ENCODE assay signal across 25 cellular contexts in genomic region chr19:15549581-15549980, GRCh38. TPM values are rescaled to one million over a fixed set of nuclear protein-coding genes. Genes with fewer than 3 reads are reported as not detected.
A peak's percentile ranks its signal among the peaks of the same experiment; 100 is the strongest.
DNase-seq lines count a peak whose midpoint lies in the region; ATAC-seq and TF ChIP-seq lines count a peak whose summit lies in the region.
"Had no signal": no experiment of that assay in that cellular context is flagged by ENCODE, and none has a peak within 500 bp of the region (broad histone marks: within the 10 kb centered on the region; RNA-seq: fewer than 3 reads in every experiment).

No MANE protein-coding gene starts in this region.

- H3K4me1 Mint-ChIP-seq in T-helper 2 cell treated with Interferon-gamma antibody and Interleukin-4, amounts not matched to agents 5 μg/mL and 100 μg/mL, for 36 hours (ENCODE audit: low read depth): peaks cover 4% of the 10 kb centered on the region
- H3K4me1 Mint-ChIP-seq in CD8-positive, alpha-beta T cell (ENCODE audit: low read depth): peaks cover 13% of the 10 kb centered on the region
- H3K4me1 Mint-ChIP-seq in T-helper 17 cell (peaks cover 16% of the 10 kb centered on the region), glutamatergic neuron (ENCODE audit: low read depth, unreplicated experiment) (peaks cover 3% of the 10 kb centered on the region)
- H3K4me1 Mint-ChIP-seq in stimulated activated effector memory CD8-positive, alpha-beta T cell treated with anti-CD3 and anti-CD28 coated beads, Interleukin-12 subunit alpha, Interleukin-12 subunit beta, amount 100 ng/mL, for 72 hours: peaks cover 16% of the 10 kb centered on the region

- no peak for TF ChIP-seq CTCF in CD8-positive, alpha-beta T cell (IDR thresholded peaks at IDR 0.05)
- no peak for TF ChIP-seq CTCF in glutamatergic neuron (IDR thresholded peaks at IDR 0.05; ENCODE audit: partially characterized antibody, unreplicated experiment)

- no peak for ATAC-seq in CD8-positive, alpha-beta T cell
- no peak for ATAC-seq in T-helper 17 cell
- no peak for ATAC-seq in stimulated activated effector memory CD8-positive, alpha-beta T cell treated with anti-CD3 and anti-CD28 coated beads, Interleukin-12 subunit alpha, Interleukin-12 subunit beta, amount 100 ng/mL, for 72 hours
- ATAC-seq: A549, GM12878 had no signal

- POLR2A ChIA-PET in CD8-positive, alpha-beta T cell (lab: Charles Lee): interaction anchor here (0.7 to 3.0 kb wide), 4 partner anchors 12 to 130 kb away, joined by 3 to 43 read pairs (median 18); partner anchors contain the start of gene AKAP8L

- no peaks in the 10 kb centered on the region for H3K36me3 Mint-ChIP-seq in T-helper 2 cell treated with Interferon-gamma antibody and Interleukin-4, amounts not matched to agents 5 μg/mL and 100 μg/mL, for 36 hours (ENCODE audit: low read depth)
- H3K36me3 Mint-ChIP-seq in CD8-positive, alpha-beta T cell: no peaks in the 10 kb centered on the region
- H3K36me3 Mint-ChIP-seq in T-helper 17 cell (ENCODE audit: low read depth) (peaks cover 5% of the 10 kb centered on the region), glutamatergic neuron (ENCODE audit: unreplicated experiment) (no peaks in the 10 kb centered on the region)
- no peaks in the 10 kb centered on the region for H3K36me3 Mint-ChIP-seq in stimulated activated effector memory CD8-positive, alpha-beta T cell treated with anti-CD3 and anti-CD28 coated beads, Interleukin-12 subunit alpha, Interleukin-12 subunit beta, amount 100 ng/mL, for 72 hours

- DNase-seq in T-helper 2 cell treated with Interferon-gamma antibody and Interleukin-4, amounts not matched to agents 5 μg/mL and 100 μg/mL, for 36 hours (ENCODE audit: low spot score): no peak
- DNase-seq in T-helper 2 cell (no peak), T-helper 17 cell (no peak), glutamatergic neuron (no peak)
- DNase-seq in CD8-positive, alpha-beta T cell: no peak
- no peak for DNase-seq in stimulated activated effector memory CD8-positive, alpha-beta T cell treated with anti-CD3 and anti-CD28 coated beads, Interleukin-12 subunit alpha, Interleukin-12 subunit beta, amount 100 ng/mL, for 72 hours (ENCODE audit: low spot score in 2 of 2)
- no peak for DNase-seq in stimulated activated CD4-positive, alpha-beta T cell treated with anti-CD3 and anti-CD28 coated beads, Interleukin-1b, Interleukin-23, amount 100 ng/mL, for 48 hours
- DNase-seq: AML-193; CD4-positive, alpha-beta T cell; CD8-positive, alpha-beta memory T cell; COR-L47; DMS 273 treated with DMSO at 0.1 percent for 48 hours; DMS153; DMS53; DMS79; DND-41; EL; GDM1 had no signal

- H3K27me3 ChIP-seq in CD8-positive, alpha-beta T cell (ENCODE audit: insufficient read depth, low read length): no peaks in the 10 kb centered on the region
- H3K27me3 ChIP-seq: BLaER1 treated with 17β-estradiol and CSF1 and Interleukin-3, amounts not matched to agents 10 nM and 100 nM had no signal

- intact Hi-C loops in CD8-positive, alpha-beta T cell (cut with DNase I, micrococcal nuclease): no loop called here

- H3K27ac ChIP-seq in CD8-positive, alpha-beta T cell (ENCODE audit: low read depth, low read length): no peak overlapping the region
- H3K27ac ChIP-seq: 22Rv1; A549; BLaER1 treated with 17β-estradiol and CSF1 and Interleukin-3, amounts not matched to agents 10 nM and 100 nM; C4-2B had no signal

- peaks cover 3% of the 10 kb centered on the region for H3K27me3 Mint-ChIP-seq in T-helper 2 cell treated with Interferon-gamma antibody and Interleukin-4, amounts not matched to agents 5 μg/mL and 100 μg/mL, for 36 hours (ENCODE audit: low read depth)
- no peaks in the 10 kb centered on the region for H3K27me3 Mint-ChIP-seq in CD8-positive, alpha-beta T cell (ENCODE audit: low read depth)
- H3K27me3 Mint-ChIP-seq in T-helper 17 cell: no peaks in the 10 kb centered on the region
- H3K27me3 Mint-ChIP-seq in glutamatergic neuron (ENCODE audit: unreplicated experiment): peaks cover 7% of the 10 kb centered on the region
- H3K27me3 Mint-ChIP-seq: CD4-positive, alpha-beta T cell; CD8-positive, alpha-beta memory T cell had no signal

- H3K36me3 ChIP-seq in CD8-positive, alpha-beta T cell (ENCODE audit: insufficient read depth, low read length): no peaks in the 10 kb centered on the region
- H3K36me3 ChIP-seq: BLaER1 treated with 17β-estradiol and CSF1 and Interleukin-3, amounts not matched to agents 10 nM and 100 nM had no signal

- H3K4me3 Mint-ChIP-seq in T-helper 2 cell treated with Interferon-gamma antibody and Interleukin-4, amounts not matched to agents 5 μg/mL and 100 μg/mL, for 36 hours: peak overlapping the region; percentile 9
- H3K4me3 Mint-ChIP-seq in CD8-positive, alpha-beta T cell: peak overlapping the region; percentile 35
- H3K4me3 Mint-ChIP-seq in T-helper 17 cell: no peak overlapping the region
- peak overlapping the region; percentile 74 for H3K4me3 Mint-ChIP-seq in stimulated activated effector memory CD8-positive, alpha-beta T cell treated with anti-CD3 and anti-CD28 coated beads, Interleukin-12 subunit alpha, Interleukin-12 subunit beta, amount 100 ng/mL, for 72 hours
- no peak overlapping the region for H3K4me3 Mint-ChIP-seq in glutamatergic neuron (ENCODE audit: unreplicated experiment)

- H3K9me3 ChIP-seq in CD8-positive, alpha-beta T cell (ENCODE audit: low read length): no peaks in the 10 kb centered on the region
- no peaks in the 10 kb centered on the region for H3K9me3 ChIP-seq in T-helper 17 cell (ENCODE audit: control insufficient read depth, low read length, poor library complexity, severe bottlenecking)
- H3K9me3 ChIP-seq: A549; BLaER1 treated with 17β-estradiol and CSF1 and Interleukin-3, amounts not matched to agents 10 nM and 100 nM had no signal

- no peak overlapping the region for H3K27ac Mint-ChIP-seq in T-helper 2 cell treated with Interferon-gamma antibody and Interleukin-4, amounts not matched to agents 5 μg/mL and 100 μg/mL, for 36 hours
- no peak overlapping the region for H3K27ac Mint-ChIP-seq in CD8-positive, alpha-beta T cell
- H3K27ac Mint-ChIP-seq in T-helper 17 cell (peak overlapping the region; percentile 12), glutamatergic neuron (ENCODE audit: unreplicated experiment) (no peak overlapping the region)
- H3K27ac Mint-ChIP-seq in stimulated activated effector memory CD8-positive, alpha-beta T cell treated with anti-CD3 and anti-CD28 coated beads, Interleukin-12 subunit alpha, Interleukin-12 subunit beta, amount 100 ng/mL, for 72 hours: no peak overlapping the region
- H3K27ac Mint-ChIP-seq: B cell had no signal

- H3K4me3 ChIP-seq in CD8-positive, alpha-beta T cell (ENCODE audit: low read depth, low read length): no peak overlapping the region
- H3K4me3 ChIP-seq: A549; BLaER1 treated with 17β-estradiol and CSF1 and Interleukin-3, amounts not matched to agents 10 nM and 100 nM; GM12878 had no signal

- H3K4me1 ChIP-seq in CD8-positive, alpha-beta T cell (ENCODE audit: insufficient read depth, low read length): peaks cover 17% of the 10 kb centered on the region

- H3K9me3 Mint-ChIP-seq in T-helper 2 cell treated with Interferon-gamma antibody and Interleukin-4, amounts not matched to agents 5 μg/mL and 100 μg/mL, for 36 hours: no peaks in the 10 kb centered on the region
- no peaks in the 10 kb centered on the region for H3K9me3 Mint-ChIP-seq in CD8-positive, alpha-beta T cell
- H3K9me3 Mint-ChIP-seq in stimulated activated effector memory CD8-positive, alpha-beta T cell treated with anti-CD3 and anti-CD28 coated beads, Interleukin-12 subunit alpha, Interleukin-12 subunit beta, amount 100 ng/mL, for 72 hours: no peaks in the 10 kb centered on the region
- H3K9me3 Mint-ChIP-seq in glutamatergic neuron (ENCODE audit: unreplicated experiment): peaks cover 8% of the 10 kb centered on the region
- H3K9me3 Mint-ChIP-seq: CD4-positive, alpha-beta T cell; CD8-positive, alpha-beta memory T cell had no signal

- CTCF ChIA-PET in CD8-positive, alpha-beta T cell (lab: Charles Lee): interaction anchor here (0.6 to 4.6 kb wide), 2 partner anchors 130 to 456 kb away, joined by 3 to 43 read pairs; partner anchors contain the start of gene AKAP8L

RNA-seq across cellular contexts. Expression of gene CYP4F22, which starts 41.3 kb away (rescaled TPM):
- total RNA-seq in CD8-positive, alpha-beta T cell: under 1 TPM; 0.36 to 0.46 TPM
- total RNA-seq in T-helper 17 cell (1 to 10 TPM in 1 of 2 donors, under 1 TPM in 1; 0.44 to 1.4 TPM), glutamatergic neuron (ENCODE audit: unreplicated experiment) (not detected)
- total RNA-seq: A172, B cell, GM12878 had no signal

Comparison
In these comparisons a context has a peak if more than half of its experiments do, and no peak if none do; other contexts are left out.
1. H3K4me3 Mint-ChIP-seq: peak in T-helper 2 cell treated with Interferon-gamma antibody and Interleukin-4, amounts not matched to agents 5 μg/mL and 100 μg/mL, for 36 hours (single experiment), CD8-positive, alpha-beta T cell (single experiment) and stimulated activated effector memory CD8-positive, alpha-beta T cell treated with anti-CD3 and anti-CD28 coated beads, Interleukin-12 subunit alpha, Interleukin-12 subunit beta, amount 100 ng/mL, for 72 hours (single experiment); none in T-helper 17 cell (single experiment) and glutamatergic neuron (single experiment).